10 cellular contexts compared by ENCODE assay signal in genomic region chr3:171088984-171089754, GRCh38.
DNase-seq lines count a peak whose midpoint lies in the region; ATAC-seq, FAIRE-seq and TF ChIP-seq lines count a peak whose summit lies in the region.
"Had no signal": no experiment of that assay in that cellular context is flagged by ENCODE, and none has a peak within 500 bp of the region (broad histone marks: within the 10 kb centered on the region; RNA-seq: fewer than 3 reads in every experiment).

No MANE protein-coding gene starts in this region.

- DNase-seq in GM04503 (ENCODE audit: low read depth) = peak; percentile 87
- DNase-seq in NCI-H2196 treated with DMSO at 0.1 percent for 48 hours (lab: John Stamatoyannopoulos, UW; ENCODE audit: unreplicated experiment) = peak; percentile 64
- DNase-seq in esophagus muscularis mucosa (ENCODE audit: extremely low spot score) = no peak
- no peak for DNase-seq in osteocyte (ENCODE audit: extremely low spot score, unreplicated experiment)
- no peak for DNase-seq in effector memory CD8-positive, alpha-beta T cell
- no peak for DNase-seq in GM19239 (ENCODE audit: insufficient read length, low spot score)
- DNase-seq: WERI-Rb-1 had no signal

- no peaks in the 10 kb centered on the region for H3K9me3 ChIP-seq in esophagus muscularis mucosa
- H3K9me3 ChIP-seq: HAP-1 had no signal

- no peak for TF ChIP-seq EP300 in esophagus muscularis mucosa (IDR thresholded peaks at IDR 0.05)

- intact Hi-C loops in esophagus muscularis mucosa (cut with DNase I) = no loop called here

- ATAC-seq in HG02970 (IDR thresholded peaks at IDR 0.05; ENCODE audit: low FRiP score, unreplicated experiment) (no peak), GM19324 (IDR thresholded peaks at IDR 0.05; ENCODE audit: low FRiP score, unreplicated experiment) (no peak)
- ATAC-seq in effector memory CD8-positive, alpha-beta T cell (replicated peaks) = no peak

- H3K4me3 Mint-ChIP-seq in osteocyte (ENCODE audit: unreplicated experiment) = no peak overlapping the region
- no peak overlapping the region for H3K4me3 Mint-ChIP-seq in effector memory CD8-positive, alpha-beta T cell

- peak overlapping the region; percentile 33 for H3K27ac Mint-ChIP-seq in osteocyte (ENCODE audit: unreplicated experiment)
- peak overlapping the region in 1 of 2 donors; percentile 38 for H3K27ac Mint-ChIP-seq in effector memory CD8-positive, alpha-beta T cell

- WGBS in esophagus muscularis mucosa = 20% methylated on average over 2 of the region's 2 CpGs

- no peak overlapping the region for H3K4me3 ChIP-seq in esophagus muscularis mucosa
- H3K4me3 ChIP-seq: HAP-1 had no signal

- no peak for TF ChIP-seq POLR2A in esophagus muscularis mucosa (IDR thresholded peaks at IDR 0.05; ENCODE audit: low read depth)

- H3K4me1 ChIP-seq in esophagus muscularis mucosa = peaks cover 26 to 51% (median 41%) of the 10 kb centered on the region in 4 donors
- H3K4me1 ChIP-seq: HAP-1 had no signal

- no peak for FAIRE-seq in GM19239 (lab: Jason Lieb, UNC)

- peaks cover 29% of the 10 kb centered on the region for H3K36me3 Mint-ChIP-seq in osteocyte (ENCODE audit: unreplicated experiment)
- peaks cover 36% of the 10 kb centered on the region for H3K36me3 Mint-ChIP-seq in effector memory CD8-positive, alpha-beta T cell (ENCODE audit: insufficient read depth)

- peaks cover 17% of the 10 kb centered on the region for H3K4me1 Mint-ChIP-seq in osteocyte (ENCODE audit: unreplicated experiment)
- peaks cover 0 to 4% of the 10 kb centered on the region in 2 donors for H3K4me1 Mint-ChIP-seq in effector memory CD8-positive, alpha-beta T cell (ENCODE audit: low read depth in 2 of 2)

- H3K27me3 ChIP-seq in esophagus muscularis mucosa = no peaks in the 10 kb centered on the region

- no peak for TF ChIP-seq CTCF in esophagus muscularis mucosa (IDR thresholded peaks at IDR 0.05)
- no peak for TF ChIP-seq CTCF in osteocyte (IDR thresholded peaks at IDR 0.05)

- H3K9me3 Mint-ChIP-seq in osteocyte (ENCODE audit: unreplicated experiment) = no peaks in the 10 kb centered on the region
- no peaks in the 10 kb centered on the region for H3K9me3 Mint-ChIP-seq in effector memory CD8-positive, alpha-beta T cell

- no peaks in the 10 kb centered on the region for H3K27me3 Mint-ChIP-seq in osteocyte (ENCODE audit: unreplicated experiment)
- no peaks in the 10 kb centered on the region for H3K27me3 Mint-ChIP-seq in effector memory CD8-positive, alpha-beta T cell

- H3K36me3 ChIP-seq in esophagus muscularis mucosa = peaks cover 0 to 22% (median 5%) of the 10 kb centered on the region in 4 donors
- H3K36me3 ChIP-seq: HAP-1, WERI-Rb-1 had no signal

- H3K27ac ChIP-seq in esophagus muscularis mucosa (replicated peaks in 1 of 4) = peak overlapping the region; percentile 16 to 73 (median 52)
- H3K27ac ChIP-seq: WERI-Rb-1 had no signal

Comparison
In these comparisons a context has a peak if more than half of its experiments do, and no peak if none do; other contexts are left out.
1. DNase-seq: peak in GM04503 (single experiment) and NCI-H2196 treated with DMSO at 0.1 percent for 48 hours (single experiment); none in esophagus muscularis mucosa (single experiment), osteocyte (single experiment), effector memory CD8-positive, alpha-beta T cell (0 of 3) and GM19239 (single experiment).